30 cellular contexts compared by ENCODE assay signal in genomic region chr11:132347156-132348090, GRCh38.
A peak's percentile ranks its signal among the peaks of the same experiment; 100 is the strongest.
DNase-seq lines count a peak whose midpoint lies in the region; FAIRE-seq and TF ChIP-seq lines count a peak whose summit lies in the region.
"Had no signal": no experiment of that assay in that cellular context is flagged by ENCODE, and none has a peak within 500 bp of the region (broad histone marks: within the 10 kb centered on the region; RNA-seq: fewer than 3 reads in every experiment).

No MANE protein-coding gene starts in this region.

- H3K4me3 ChIP-seq in NT2/D1 (ENCODE audit: insufficient read length, low read depth) (no peak overlapping the region), esophagus muscularis mucosa (no peak overlapping the region)
- H3K4me3 ChIP-seq: breast epithelium, colonic mucosa, left lung, suprapubic skin had no signal

- FAIRE-seq in GM12891 (lab: Jason Lieb, UNC) = peak; percentile 16
- FAIRE-seq: G401.6, H1 had no signal

- 68% methylated on average over 22 of the region's 22 CpGs for WGBS in esophagus muscularis mucosa

- H3K9ac ChIP-seq in NT2/D1 (ENCODE audit: insufficient read length, low read depth) = no peak overlapping the region

- no peak overlapping the region for H3K27ac ChIP-seq in esophagus muscularis mucosa (replicated peaks in 1 of 4)
- H3K27ac ChIP-seq: breast epithelium, colonic mucosa, left lung, suprapubic skin had no signal

- intact Hi-C loops in esophagus muscularis mucosa (cut with DNase I) = loop anchor here (2.0 kb wide), 1 partner anchor 43 kb away; no protein-coding TSS in a partner anchor
- intact Hi-C loops in cardiac septum (cut with DNase I) = no loop called here

- H3K36me3 ChIP-seq in NT2/D1 (ENCODE audit: insufficient read depth, insufficient read length, low read length) (no peaks in the 10 kb centered on the region), esophagus muscularis mucosa (no peaks in the 10 kb centered on the region)
- H3K36me3 ChIP-seq: breast epithelium, colonic mucosa, left lung, suprapubic skin had no signal

- H3K27me3 ChIP-seq in NT2/D1 (ENCODE audit: insufficient read depth, insufficient read length) (no peaks in the 10 kb centered on the region), esophagus muscularis mucosa (peaks cover 0 to 14% (median 0%) of the 10 kb centered on the region in 4 donors)
- H3K27me3 ChIP-seq: breast epithelium, colonic mucosa, left lung had no signal

- TF ChIP-seq POLR2A in GM12891 (IDR thresholded peaks at IDR 0.05; ENCODE audit: low read depth, low read length) (no peak), esophagus muscularis mucosa (IDR thresholded peaks at IDR 0.05; ENCODE audit: low read depth) (no peak)

- H3K9me3 ChIP-seq in NT2/D1 (ENCODE audit: insufficient read depth, low read length) (no peaks in the 10 kb centered on the region), esophagus muscularis mucosa (no peaks in the 10 kb centered on the region)
- H3K9me3 ChIP-seq: breast epithelium, colonic mucosa, left lung, suprapubic skin had no signal

- H3K4me1 ChIP-seq in NT2/D1 (ENCODE audit: insufficient read depth, insufficient read length) (peaks cover 3% of the 10 kb centered on the region), esophagus muscularis mucosa (peaks cover 0 to 5% (median 0%) of the 10 kb centered on the region in 4 donors)
- H3K4me1 ChIP-seq: breast epithelium, colonic mucosa, left lung, suprapubic skin had no signal

- DNase-seq in NCI-H1417 (lab: John Stamatoyannopoulos, UW) (peak in 2 of 3 experiments; percentile 12 to 53), NCI-H1417 treated with DMSO at 0.1 percent for 48 hours (lab: John Stamatoyannopoulos, UW) (no peak), GM12891 (ENCODE audit: insufficient read length, low spot score) (no peak), NT2/D1 (ENCODE audit: low read depth, low spot score) (peak; percentile 23), esophagus muscularis mucosa (ENCODE audit: extremely low spot score) (peak; percentile 74), cardiac septum (ENCODE audit: low spot score) (no peak), NCI-H226 (no peak)
- no peak for DNase-seq in activated CD4-positive, alpha-beta T cell treated with anti-CD3 and anti-CD28 coated beads for 48 hours
- DNase-seq: activated B cell treated with CpG ODN at 0.5 μM for 24 hours; activated CD8-positive, alpha-beta T cell treated with anti-CD3 and anti-CD28 coated beads, Interleukin-2, amount 10 ng/mL, durations not matched to agents 7 days and 5 days; activated naive CD4-positive, alpha-beta T cell treated with Interleukin-2 at 50 U/mL for 16 hours; activated T-cell treated with anti-CD3 and anti-CD28 coated beads, Interleukin-2, amount 50 U/mL, for 24 hours; amniotic stem cell; colonic mucosa; DMS 273 treated with DMSO at 0.1 percent for 48 hours; effector memory CD4-positive, alpha-beta T cell; foreskin melanocyte; left lung; naive B cell; NCI-H1092 treated with DMSO at 0.1 percent for 48 hours; NCI-H2081 treated with DMSO at 0.1 percent for 48 hours; NCI-H510A; stimulated activated CD4-positive, alpha-beta T cell treated with anti-CD3 and anti-CD28 coated beads, Interleukin-12 subunit alpha, Interleukin-12 subunit beta, amount 100 ng/mL, for 4 hours; stimulated activated CD4-positive, alpha-beta T cell treated with anti-CD3 and anti-CD28 coated beads, Interleukin-4, amount 100 ng/mL, for 24 hours; stimulated activated naive B cell treated with anti-CD40 and anti-IgM and Interleukin-4, amounts not matched to agents 10 μg/mL and 1 μg/mL and 100 μg/mL, for 72 hours; T-helper 9 cell had no signal

- no peak for TF ChIP-seq EP300 in esophagus muscularis mucosa (IDR thresholded peaks at IDR 0.05)

- TF ChIP-seq CTCF in esophagus muscularis mucosa (IDR thresholded peaks at IDR 0.05) = no peak

TF ChIP-seq in GM12891, 5 proteins besides CTCF, POLR2A, EP300 and RAD21:
- no peak for TF ChIP-seq POLR2AphosphoS5 (IDR thresholded peaks at IDR 0.05; ENCODE audit: low read depth, low read length)
- TF ChIP-seq TAF1 (IDR thresholded peaks at IDR 0.05; ENCODE audit: low read depth, low read length) = no peak
- TF ChIP-seq PAX5 (IDR thresholded peaks at IDR 0.05; ENCODE audit: insufficient read depth, low read length, severe bottlenecking) = no peak
- TF ChIP-seq POU2F2 (IDR thresholded peaks at IDR 0.05; ENCODE audit: low read depth, low read length) = no peak
- TF ChIP-seq SPI1 (IDR thresholded peaks at IDR 0.05; ENCODE audit: low read depth, low read length) = no peak

Comparison
In these comparisons a context has a peak if more than half of its experiments do, and no peak if none do; other contexts are left out.
1. DNase-seq: peak in NCI-H1417 (2 of 3), NT2/D1 (single experiment) and esophagus muscularis mucosa (single experiment); none in NCI-H1417 treated with DMSO at 0.1 percent for 48 hours (single experiment), GM12891 (single experiment), cardiac septum (single experiment), activated CD4-positive, alpha-beta T cell treated with anti-CD3 and anti-CD28 coated beads for 48 hours (single experiment) and NCI-H226 (single experiment).